13 cellular contexts compared by ENCODE assay signal in genomic region chr11:134939905-134940304, GRCh38.
DNase-seq lines count a peak whose midpoint lies in the region; ATAC-seq and TF ChIP-seq lines count a peak whose summit lies in the region.
"Had no signal": no experiment of that assay in that cellular context is flagged by ENCODE, and none has a peak within 500 bp of the region (broad histone marks: within the 10 kb centered on the region; RNA-seq: fewer than 3 reads in every experiment).

No MANE protein-coding gene starts in this region.

- H3K27me3 ChIP-seq in mesendoderm (ENCODE audit: insufficient read depth, low read length, poor library complexity) = no peaks in the 10 kb centered on the region
- H3K27me3 ChIP-seq: suprapubic skin had no signal

- no peak overlapping the region for H2AK5ac ChIP-seq in mesendoderm (ENCODE audit: low read length)

- H3K79me1 ChIP-seq in mesendoderm (ENCODE audit: low read length) = no peaks in the 10 kb centered on the region

- TF ChIP-seq CTCF in LNCaP clone FGC (IDR thresholded peaks at IDR 0.05; ENCODE audit: control insufficient read depth, extremely low read depth, insufficient read depth) (0 out of 2 replicates have a peak, but pooled peaks have one; percentile 19), astrocyte of the spinal cord (IDR thresholded peaks at IDR 0.05; ENCODE audit: low read depth, low read length) (peak; percentile 26)

- H3K36me3 Mint-ChIP-seq in activated naive CD8-positive, alpha-beta T cell treated with anti-CD3 and anti-CD28 coated beads, Interleukin-2, amount 50 U/mL, for 24 hours (ENCODE audit: low read depth) = no peaks in the 10 kb centered on the region

- WGBS in mesendoderm (ENCODE audit: extremely low coverage, insufficient coverage, low lambda C conversion rate) = no CpG with 5 or more reads among the region's 6 CpGs

- in situ Hi-C loops in astrocyte of the spinal cord (cut with HindIII; ENCODE audit: low sequenced_read_pairs) = no loop called here

- no peaks in the 10 kb centered on the region for H3K79me2 ChIP-seq in mesendoderm (ENCODE audit: control insufficient read depth, insufficient read depth, low read length)

- no peak overlapping the region for H3K4me2 ChIP-seq in mesendoderm (ENCODE audit: low read length)

- peak overlapping the region; percentile 6 for H3K56ac ChIP-seq in mesendoderm (ENCODE audit: low read length)

- no peak overlapping the region for H3K9ac ChIP-seq in mesendoderm (ENCODE audit: low read length)

- no peak overlapping the region for H4K5ac ChIP-seq in mesendoderm (ENCODE audit: low read length)

- no peaks in the 10 kb centered on the region for H3K9me3 Mint-ChIP-seq in activated naive CD8-positive, alpha-beta T cell treated with anti-CD3 and anti-CD28 coated beads, Interleukin-2, amount 50 U/mL, for 24 hours

- H3K27ac ChIP-seq in mesendoderm (ENCODE audit: low read depth, low read length) = no peak overlapping the region
- H3K27ac ChIP-seq: esophagus squamous epithelium, suprapubic skin had no signal

- no peak for ATAC-seq in activated naive CD8-positive, alpha-beta T cell treated with anti-CD3 and anti-CD28 coated beads, Interleukin-2, amount 50 U/mL, for 24 hours
- ATAC-seq in GM21825 (IDR thresholded peaks at IDR 0.05; ENCODE audit: unreplicated experiment) = no peak

- no peak overlapping the region for H3K23ac ChIP-seq in mesendoderm (ENCODE audit: low read length)

- no peak overlapping the region for H3K18ac ChIP-seq in mesendoderm (ENCODE audit: low read length)

- H3K4me3 Mint-ChIP-seq in activated naive CD8-positive, alpha-beta T cell treated with anti-CD3 and anti-CD28 coated beads, Interleukin-2, amount 50 U/mL, for 24 hours = no peak overlapping the region

- H3K27me3 Mint-ChIP-seq in activated naive CD8-positive, alpha-beta T cell treated with anti-CD3 and anti-CD28 coated beads, Interleukin-2, amount 50 U/mL, for 24 hours = peaks cover 2% of the 10 kb centered on the region

- H3K4me1 ChIP-seq in mesendoderm (ENCODE audit: control insufficient read depth, low read depth, low read length) = no peaks in the 10 kb centered on the region
- H3K4me1 ChIP-seq: esophagus squamous epithelium, suprapubic skin had no signal

- H3K4ac ChIP-seq in mesendoderm (ENCODE audit: low read depth, low read length) = no peak overlapping the region

- peak; percentile 60 for DNase-seq in ELF-1 (ENCODE audit: low read depth, low spot score)
- DNase-seq in LNCaP clone FGC (ENCODE audit: low read depth) = no peak
- no peak for DNase-seq in astrocyte of the spinal cord (ENCODE audit: low read depth, low spot score)
- peak; percentile 69 for DNase-seq in mesendoderm
- no peak for DNase-seq in activated naive CD8-positive, alpha-beta T cell treated with anti-CD3 and anti-CD28 coated beads, Interleukin-2, amount 50 U/mL, for 24 hours
- no peak for DNase-seq in SW 1271 (lab: John Stamatoyannopoulos, UW)
- DNase-seq in activated CD4-positive, alpha-beta T cell treated with anti-CD3 and anti-CD28 coated beads, Interleukin-2, amount 50 U/mL, for 4 hours = no peak
- DNase-seq: activated CD4-positive, CD25-positive, alpha-beta regulatory T cell treated with anti-CD3 and anti-CD28 coated beads, Interleukin-2, amount 50 U/mL, for 72 hours; esophagus squamous epithelium; NCI-H1436 treated with DMSO at 0.1 percent for 48 hours; NCI-H774 had no signal

- H3K36me3 ChIP-seq in mesendoderm (ENCODE audit: control insufficient read depth, insufficient read depth, low read length) = no peaks in the 10 kb centered on the region
- H3K36me3 ChIP-seq: esophagus squamous epithelium, suprapubic skin had no signal

- no peak overlapping the region for H3K27ac Mint-ChIP-seq in activated naive CD8-positive, alpha-beta T cell treated with anti-CD3 and anti-CD28 coated beads, Interleukin-2, amount 50 U/mL, for 24 hours

- H2BK120ac ChIP-seq in mesendoderm (ENCODE audit: low read depth, low read length) = no peak overlapping the region

- H4K8ac ChIP-seq in mesendoderm (ENCODE audit: low read depth, low read length) = no peak overlapping the region

- H3K4me3 ChIP-seq in LNCaP clone FGC (ENCODE audit: low read depth, low read length) (no peak overlapping the region), astrocyte of the spinal cord (ENCODE audit: low read depth, low read length) (no peak overlapping the region), mesendoderm (ENCODE audit: low read length) (no peak overlapping the region)
- H3K4me3 ChIP-seq: esophagus squamous epithelium, suprapubic skin had no signal

- no peak overlapping the region for H2BK5ac ChIP-seq in mesendoderm (ENCODE audit: low read length)

- no peaks in the 10 kb centered on the region for H3K4me1 Mint-ChIP-seq in activated naive CD8-positive, alpha-beta T cell treated with anti-CD3 and anti-CD28 coated beads, Interleukin-2, amount 50 U/mL, for 24 hours

- no peak overlapping the region for H2BK15ac ChIP-seq in mesendoderm (replicated peaks; ENCODE audit: low read depth)

Comparison
In these comparisons a context has a peak if more than half of its experiments do, and no peak if none do; other contexts are left out.
1. DNase-seq: peak in ELF-1 (single experiment) and mesendoderm (single experiment); none in LNCaP clone FGC (single experiment), astrocyte of the spinal cord (single experiment), activated naive CD8-positive, alpha-beta T cell treated with anti-CD3 and anti-CD28 coated beads, Interleukin-2, amount 50 U/mL, for 24 hours (single experiment), SW 1271 (0 of 2) and activated CD4-positive, alpha-beta T cell treated with anti-CD3 and anti-CD28 coated beads, Interleukin-2, amount 50 U/mL, for 4 hours (0 of 2).